Comparison of ENCODE assay signal across 9 cellular contexts in the genomic region with DNA sequence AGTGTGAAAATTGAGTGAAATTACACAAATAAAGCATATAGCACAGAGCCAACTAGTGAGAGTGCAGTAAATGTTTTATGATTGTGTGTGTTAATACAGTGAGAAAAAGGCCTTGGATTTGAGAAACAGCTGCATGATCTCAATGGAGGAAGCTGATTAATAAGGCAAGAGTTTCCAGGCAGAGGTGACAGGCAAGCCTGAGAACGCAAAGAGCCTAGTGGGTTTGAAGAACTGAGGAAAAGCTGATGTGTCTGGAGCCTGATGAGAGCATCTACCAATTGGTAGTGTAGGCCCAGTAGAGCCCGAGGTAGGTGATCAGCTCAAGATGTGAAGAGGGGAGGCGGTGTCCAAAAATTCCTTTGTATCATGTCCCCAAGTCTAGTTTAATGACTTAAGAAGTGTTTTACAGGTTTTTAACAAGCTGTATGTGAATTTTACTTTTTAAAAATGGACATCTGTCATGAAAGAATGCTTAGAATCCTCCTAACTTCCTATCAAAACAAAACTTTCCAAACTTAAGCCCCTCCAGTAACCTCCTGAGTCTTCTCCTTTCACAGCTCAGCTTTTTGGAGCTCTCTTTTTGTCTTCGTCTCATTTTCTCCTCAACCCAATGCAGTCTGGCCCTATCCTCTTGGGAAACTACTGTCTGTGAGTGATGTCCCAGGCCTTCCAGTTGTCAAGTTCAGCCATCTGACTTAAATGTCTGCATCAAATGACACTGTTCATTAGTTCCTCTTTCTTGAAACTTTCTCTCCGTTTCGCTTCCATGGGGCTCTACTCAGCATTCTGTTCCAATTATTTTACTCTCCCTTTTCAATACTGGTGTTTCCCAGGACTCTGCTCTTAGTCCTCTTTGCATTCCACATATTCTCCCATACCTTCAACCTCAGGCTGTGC. TPM values are rescaled to one million over a fixed set of nuclear protein-coding genes. Genes with fewer than 3 reads are reported as not detected.
DNase-seq lines count a peak whose midpoint lies in the region; ATAC-seq and TF ChIP-seq lines count a peak whose summit lies in the region.
"Had no signal": no experiment of that assay in that cellular context is flagged by ENCODE, and none has a peak within 500 bp of the region (broad histone marks: within the 10 kb centered on the region; RNA-seq: fewer than 3 reads in every experiment).

No MANE protein-coding gene starts in this region.

- intact Hi-C loops in colonic mucosa (cut with DNase I), result no loop called here

- H2AFZ ChIP-seq in neural progenitor cell (replicated peaks), result no peak overlapping the region

- H3K36me3 Mint-ChIP-seq in neural progenitor cell, result no peaks in the 10 kb centered on the region

- DNase-seq in Daoy (ENCODE audit: low read depth), result peak; percentile 3
- DNase-seq in KBM-7, result peak; percentile 68
- no peak for DNase-seq in colonic mucosa
- no peak for DNase-seq in neural progenitor cell (ENCODE audit: low spot score)
- DNase-seq in A172 (ENCODE audit: low spot score), result no peak
- no peak for DNase-seq in T1000 (lab: John Stamatoyannopoulos, UW)

- H3K9ac ChIP-seq in colonic mucosa (ENCODE audit: low read depth in 2 of 2, low read length in 2 of 2) (peak overlapping the region; percentile 76 to 93), neural progenitor cell (peak overlapping the region; percentile 78)

- H3K4me1 ChIP-seq in colonic mucosa (peaks cover 8% of the 10 kb centered on the region), neural progenitor cell (peaks cover 24% of the 10 kb centered on the region)

- peaks cover 3% of the 10 kb centered on the region for H3F3A ChIP-seq in neural progenitor cell (ENCODE audit: low read depth)

- no peaks in the 10 kb centered on the region for H3K9me3 Mint-ChIP-seq in neural progenitor cell
- H3K9me3 Mint-ChIP-seq: nephron had no signal

- ATAC-seq in HG02623 (IDR thresholded peaks at IDR 0.05; ENCODE audit: unreplicated experiment) (no peak), HG03469 (IDR thresholded peaks at IDR 0.05; ENCODE audit: unreplicated experiment) (no peak)

- peak overlapping the region; percentile 87 for H3K4me2 ChIP-seq in neural progenitor cell

- no peak overlapping the region for H3K27ac Mint-ChIP-seq in neural progenitor cell
- H3K27ac Mint-ChIP-seq: nephron had no signal

- H3K4me3 ChIP-seq in colonic mucosa (peak overlapping the region; percentile 74), neural progenitor cell (peak overlapping the region; percentile 75)

- H3K9me3 ChIP-seq in colonic mucosa, result no peaks in the 10 kb centered on the region
- no peaks in the 10 kb centered on the region for H3K9me3 ChIP-seq in neural progenitor cell (ENCODE audit: low read depth)

- H3K27ac ChIP-seq in colonic mucosa, result no peak overlapping the region
- no peak overlapping the region for H3K27ac ChIP-seq in neural progenitor cell

- H4K20me1 ChIP-seq in neural progenitor cell (ENCODE audit: low read depth), result peaks cover 22% of the 10 kb centered on the region

- H3K27me3 ChIP-seq in colonic mucosa, result no peaks in the 10 kb centered on the region
- H3K27me3 ChIP-seq in neural progenitor cell, result no peaks in the 10 kb centered on the region

- TF ChIP-seq CTCF in colonic mucosa (IDR thresholded peaks at IDR 0.05), result no peak
- TF ChIP-seq CTCF in neural progenitor cell (IDR thresholded peaks at IDR 0.05), result no peak

- no peak overlapping the region for H3K4me3 Mint-ChIP-seq in neural progenitor cell
- H3K4me3 Mint-ChIP-seq: nephron had no signal

- in situ Hi-C loops in KBM-7 (cut with MboI; ENCODE audit: low pct_unique_long_range_greater_than_20kb, low sequenced_read_pairs), result no loop called here

- H3K79me2 ChIP-seq in neural progenitor cell (ENCODE audit: low read depth), result peaks cover 87% of the 10 kb centered on the region

- H3K36me3 ChIP-seq in colonic mucosa (no peaks in the 10 kb centered on the region), neural progenitor cell (no peaks in the 10 kb centered on the region)

- H3K27me3 Mint-ChIP-seq in neural progenitor cell (ENCODE audit: insufficient read depth, low read depth), result no peaks in the 10 kb centered on the region

- peaks cover 3% of the 10 kb centered on the region for H3K4me1 Mint-ChIP-seq in neural progenitor cell

RNA-seq across cellular contexts. Expression of a gene that starts 1.2 kb away (rescaled TPM):
- 26.0 and 27.5 TPM in 2 replicates for total RNA-seq in Daoy (2014; rRNA removed; shearing (Covaris generic))
- total RNA-seq in colonic mucosa (10 to 100 TPM; 18.6 to 22.0 TPM), neural progenitor cell (ENCODE audit: low replicate concordance) (24.9 and 40.1 TPM in 2 replicates)
- 18.5 and 19.3 TPM in 2 replicates for total RNA-seq in A172 (2014; rRNA removed; shearing (Covaris generic))

RNA-seq across cellular contexts. Expression of a gene that starts 1.9 kb away (rescaled TPM):
- total RNA-seq in Daoy (2014; rRNA removed; shearing (Covaris generic)), result 9.5 and 9.7 TPM in 2 replicates
- total RNA-seq in colonic mucosa, result 1 to 10 TPM; 2.2 to 4.8 TPM
- 57.8 and 81.1 TPM in 2 replicates for total RNA-seq in neural progenitor cell (ENCODE audit: low replicate concordance)
- total RNA-seq in A172 (2014; rRNA removed; shearing (Covaris generic)), result 13.2 and 15.7 TPM in 2 replicates

Comparison
In these comparisons a context has a peak if more than half of its experiments do, and no peak if none do; other contexts are left out.
1. DNase-seq: peak in Daoy (single experiment) and KBM-7 (single experiment); none in colonic mucosa (single experiment), neural progenitor cell (single experiment), A172 (single experiment) and T1000 (single experiment).